In genomic region chr1:171433451-171433850, GRCh38 we compare ENCODE assay signal across 17 cellular contexts. TPM values are rescaled to one million over a fixed set of nuclear protein-coding genes. Genes with fewer than 3 reads are reported as not detected.
DNase-seq lines count a peak whose midpoint lies in the region; ATAC-seq and TF ChIP-seq lines count a peak whose summit lies in the region.
"Had no signal": no experiment of that assay in that cellular context is flagged by ENCODE, and none has a peak within 500 bp of the region (broad histone marks: within the 10 kb centered on the region; RNA-seq: fewer than 3 reads in every experiment).

No MANE protein-coding gene starts in this region.

- no peak overlapping the region for H3K27ac ChIP-seq in mammary epithelial cell (ENCODE audit: insufficient read depth, low read depth, low read length)
- no peak overlapping the region for H3K27ac ChIP-seq in spleen

- H3K36me3 ChIP-seq in mammary epithelial cell (ENCODE audit: insufficient read depth, low read length): no peaks in the 10 kb centered on the region
- no peaks in the 10 kb centered on the region for H3K36me3 ChIP-seq in spleen
- H3K36me3 ChIP-seq: esophagus squamous epithelium, thoracic aorta had no signal

- H3K4me3 ChIP-seq in mammary epithelial cell (replicated peaks in 1 of 3; ENCODE audit: insufficient read depth in 1 of 3, low read depth in 2 of 3, low read length in 3 of 3) (no peak overlapping the region), spleen (no peak overlapping the region)
- H3K4me3 ChIP-seq: esophagus squamous epithelium, thoracic aorta had no signal

- H3K79me2 ChIP-seq in mammary epithelial cell (ENCODE audit: insufficient read depth, low read length): no peaks in the 10 kb centered on the region

- BruUV-seq in mammary epithelial cell (replicated peaks; lab: Mats Ljungman, UMichigan): no TSS peak

- H3K4me1 ChIP-seq in mammary epithelial cell (ENCODE audit: insufficient read depth, low read length): peaks cover 25% of the 10 kb centered on the region
- peaks cover 0 to 11% (median 5%) of the 10 kb centered on the region in 6 donors for H3K4me1 ChIP-seq in spleen

- H3K4me2 ChIP-seq in mammary epithelial cell (ENCODE audit: insufficient read depth, low read depth, low read length): no peak overlapping the region

- H3K9ac ChIP-seq in mammary epithelial cell (ENCODE audit: insufficient read depth, low read length): no peak overlapping the region

- ATAC-seq in GM18520 (IDR thresholded peaks at IDR 0.05; ENCODE audit: unreplicated experiment): no peak
- ATAC-seq: natural killer cell, Right ventricle myocardium inferior had no signal

- no peak overlapping the region for H2AFZ ChIP-seq in mammary epithelial cell (ENCODE audit: low read depth, low read length)

- in situ Hi-C loops in ACHN (cut with HindIII; ENCODE audit: low pct_ligation_motif_present, low pct_unique_long_range_greater_than_20kb, low sequenced_read_pairs): no loop called here
- in situ Hi-C loops in mammary epithelial cell (cut with MboI; ENCODE audit: low sequenced_read_pairs in 2 of 2): no loop called here

- dilution Hi-C loops in mammary epithelial cell (cut with HindIII; ENCODE audit: low sequenced_read_pairs): no loop called here

- no peaks in the 10 kb centered on the region for H3K27me3 ChIP-seq in mammary epithelial cell (ENCODE audit: insufficient read depth, low read length)
- H3K27me3 ChIP-seq in spleen (replicated peaks in 1 of 7): no peaks in the 10 kb centered on the region
- H3K27me3 ChIP-seq: esophagus squamous epithelium had no signal

- DNase-seq in ACHN (peak; percentile 96), LHCN-M2 (ENCODE audit: low read depth) (peak; percentile 61), mammary epithelial cell (peak; percentile 48), iris pigment epithelial cell (ENCODE audit: low read depth) (peak; percentile 95), spleen (no peak), NOMO-1 treated with dmso at 0.1 percent for 144 hours (lab: John Stamatoyannopoulos, UW; ENCODE audit: unreplicated experiment) (no peak), NCI-H2196 treated with DMSO at 0.1 percent for 48 hours (lab: John Stamatoyannopoulos, UW; ENCODE audit: unreplicated experiment) (no peak)
- DNase-seq: activated CD4-positive, alpha-beta T cell treated with anti-CD3 and anti-CD28 coated beads, Interleukin-2, amount 50 U/mL, for 4 hours; activated T-cell treated with anti-CD3 and anti-CD28 coated beads, Interleukin-2, amount 50 U/mL, for 48 hours; esophagus squamous epithelium; natural killer cell; NCI-H1092; NCI-H2171; stimulated activated CD4-positive, alpha-beta T cell treated with anti-CD3 and anti-CD28 coated beads, Interleukin-2, amount 100 ng/mL, for 24 hours had no signal

- 87% methylated on average over 2 of the region's 2 CpGs for WGBS in mammary epithelial cell (ENCODE audit: low coverage, missing lambda C conversion rate)
- WGBS in spleen, 5 donors: 90 to 98% (median 95%) methylated on average over 2 of the region's 2 CpGs

- TF ChIP-seq POLR2A in spleen (IDR thresholded peaks at IDR 0.05): no peak

- TF ChIP-seq CTCF in mammary epithelial cell (conservative IDR thresholded peaks at IDR 0.05 in 1 of 2, IDR thresholded peaks at IDR 0.05 in 1 of 2; ENCODE audit: extremely low read depth in 1 of 2, insufficient read depth in 1 of 2, low read depth in 1 of 2, low read length in 2 of 2): no peak
- TF ChIP-seq CTCF in spleen (IDR thresholded peaks at IDR 0.05 in 8 of 11, conservative IDR thresholded peaks at IDR 0.05 in 3 of 11): no peak

- intact Hi-C loops in mammary epithelial cell (cut with micrococcal nuclease): loop anchor here (10.0 kb wide), 1 partner anchor 179 kb away; no protein-coding TSS in a partner anchor
- intact Hi-C loops in spleen (cut with DNase I; ENCODE audit: low total_unique reads): no loop called here

- CTCF ChIA-PET in mammary epithelial cell (lab: Charles Lee; ENCODE audit: low non-redundant PET): no interaction called here

- no peaks in the 10 kb centered on the region for H4K20me1 ChIP-seq in mammary epithelial cell (ENCODE audit: insufficient read depth, low read length)

- H3K9me3 ChIP-seq in mammary epithelial cell (replicated peaks; ENCODE audit: insufficient read depth, low read length): no peaks in the 10 kb centered on the region
- peaks cover 0 to 15% (median 5%) of the 10 kb centered on the region in 8 donors for H3K9me3 ChIP-seq in spleen
- H3K9me3 ChIP-seq: thoracic aorta had no signal

RNA-seq across cellular contexts. Expression of gene PRRC2C, which starts 51.9 kb away (rescaled TPM):
- total RNA-seq in LHCN-M2 (2014; rRNA removed): 45.5 and 63.6 TPM in 2 replicates
- polyA plus RNA-seq in LHCN-M2 (2012): 30.5 TPM
- 100 to 1,000 TPM in 1 of 2 donors, 10 to 100 TPM in 1; 56.3 to 177 TPM for total RNA-seq in mammary epithelial cell
- polyA plus RNA-seq in mammary epithelial cell: 49.5 TPM
- polyA minus RNA-seq in mammary epithelial cell: 165 TPM
- 100 to 1,000 TPM; 142 to 216 (median 186) TPM for total RNA-seq in spleen
- polyA plus RNA-seq in spleen: 10 to 100 TPM; 30.1 to 52.1 (median 35.2) TPM

Comparison
In these comparisons a context has a peak if more than half of its experiments do, and no peak if none do; other contexts are left out.
1. DNase-seq: peak in ACHN (single experiment), LHCN-M2 (single experiment), mammary epithelial cell (single experiment) and iris pigment epithelial cell (single experiment); none in spleen (single experiment), NOMO-1 treated with dmso at 0.1 percent for 144 hours (single experiment) and NCI-H2196 treated with DMSO at 0.1 percent for 48 hours (single experiment).